ENCODE assay signal across 12 cellular contexts in genomic region chr7:131190146-131190545, GRCh38.
DNase-seq lines count a peak whose midpoint lies in the region; ATAC-seq and TF ChIP-seq lines count a peak whose summit lies in the region.
"Had no signal": no experiment of that assay in that cellular context is flagged by ENCODE, and none has a peak within 500 bp of the region (broad histone marks: within the 10 kb centered on the region; RNA-seq: fewer than 3 reads in every experiment).

No MANE protein-coding gene starts in this region.

- H4K8ac ChIP-seq in H9 (replicated peaks; ENCODE audit: insufficient read length, low read depth, low read length): no peak overlapping the region

- peak overlapping the region; percentile 43 to 100 (median 97); a peak in 6 of 7 replicates for H3K27ac Mint-ChIP-seq in H9

- no peak overlapping the region for H3K9ac ChIP-seq in H9 (ENCODE audit: extremely low read depth, insufficient read length, low read length)
- H3K9ac ChIP-seq: BLaER1 treated with 17β-estradiol and CSF1 and Interleukin-3, amounts not matched to agents 10 nM and 100 nM had no signal

- H3K4me3 ChIP-seq in A673 (ENCODE audit: low read depth, low read length, poor library complexity, severe bottlenecking) (no peak overlapping the region), adrenal gland (peak overlapping the region in 1 of 4 donors; percentile 13)
- H3K4me3 ChIP-seq: BLaER1 treated with 17β-estradiol and CSF1 and Interleukin-3, amounts not matched to agents 10 nM and 100 nM; upper lobe of right lung had no signal

- no peak overlapping the region for H3K27ac ChIP-seq in A673 (ENCODE audit: low read depth, low read length, poor library complexity, severe bottlenecking)
- H3K27ac ChIP-seq in H9 (ENCODE audit: insufficient read length, low read depth, low read length): peak overlapping the region; percentile 69
- peak overlapping the region; percentile 37 to 92 (median 84) for H3K27ac ChIP-seq in adrenal gland
- H3K27ac ChIP-seq: upper lobe of right lung, WERI-Rb-1 had no signal

- no peaks in the 10 kb centered on the region for H3K79me2 ChIP-seq in H9 (ENCODE audit: insufficient read depth, low read length)

- peak overlapping the region in 1 of 2 experiments; percentile 66; a peak in 1 of 5 replicates for H3K4me3 Mint-ChIP-seq in H9

- H2BK12ac ChIP-seq in H9 (ENCODE audit: insufficient read length, low read depth, low read length): no peak overlapping the region

- no peak overlapping the region for H3K14ac ChIP-seq in H9 (ENCODE audit: insufficient read depth, low read length)

- CTCF ChIA-PET in A673 (lab: Charles Lee): interaction anchor here (0.7 kb wide), 1 partner anchor 123 kb away, joined by 3 read pairs; no protein-coding TSS in a partner anchor

- no peaks in the 10 kb centered on the region for H3K27me3 ChIP-seq in A673 (replicated peaks; ENCODE audit: insufficient read depth, low read depth, low read length, poor library complexity)
- H3K27me3 ChIP-seq in H9 (ENCODE audit: insufficient read depth, low read length): no peaks in the 10 kb centered on the region
- H3K27me3 ChIP-seq in adrenal gland: no peaks in the 10 kb centered on the region
- H3K27me3 ChIP-seq: upper lobe of right lung had no signal

- no peak overlapping the region for H2AK5ac ChIP-seq in H9 (ENCODE audit: insufficient read length, low read length)

- POLR2A ChIA-PET in A673 (lab: Charles Lee; ENCODE audit: low non-redundant PET): interaction anchor here (0.6 kb wide), 1 partner anchor 27 kb away, joined by 3 read pairs; no protein-coding TSS in a partner anchor

- no peaks in the 10 kb centered on the region for H3K79me1 ChIP-seq in H9 (ENCODE audit: insufficient read depth, low read depth, low read length, poor library complexity, severe bottlenecking)

- no peak overlapping the region for H3K4me2 ChIP-seq in H9 (ENCODE audit: insufficient read depth, insufficient read length, low read length)

- no peak for TF ChIP-seq POLR2A in adrenal gland (IDR thresholded peaks at IDR 0.05)

- H3K9me3 ChIP-seq in A673 (ENCODE audit: low read depth, low read length, poor library complexity, severe bottlenecking) (no peaks in the 10 kb centered on the region), H9 (ENCODE audit: control insufficient read depth, low read depth, low read length) (no peaks in the 10 kb centered on the region), adrenal gland (replicated peaks in 1 of 3) (no peaks in the 10 kb centered on the region)
- H3K9me3 ChIP-seq: BLaER1 treated with 17β-estradiol and CSF1 and Interleukin-3, amounts not matched to agents 10 nM and 100 nM; upper lobe of right lung had no signal

- no peak overlapping the region for H2BK20ac ChIP-seq in H9 (ENCODE audit: low read depth, low read length, poor library complexity, severe bottlenecking)

- H3K23me2 ChIP-seq in H9 (ENCODE audit: insufficient read length, low read depth, low read length, poor library complexity, severe bottlenecking): no peaks in the 10 kb centered on the region

- no peaks in the 10 kb centered on the region; a peak in 1 of 5 replicates for H3K9me3 Mint-ChIP-seq in H9

- no peaks in the 10 kb centered on the region for H4K20me1 ChIP-seq in H9 (ENCODE audit: control insufficient read depth, insufficient read depth, insufficient read length)

- H3K4ac ChIP-seq in H9 (ENCODE audit: low read depth, low read length): no peak overlapping the region

- H2BK120ac ChIP-seq in H9 (ENCODE audit: low read depth, low read length, poor library complexity, severe bottlenecking): no peak overlapping the region

- H2BK15ac ChIP-seq in H9 (ENCODE audit: low read depth, low read length): no peak overlapping the region

- H3K18ac ChIP-seq in H9 (ENCODE audit: insufficient read length, low read depth, low read length): no peak overlapping the region

- no TSS peak for BruUV-seq in A673 (replicated peaks; lab: Mats Ljungman, UMichigan)

- H2AFZ ChIP-seq in H9 (ENCODE audit: low read length): no peak overlapping the region

- intact Hi-C loops in A673 (cut with micrococcal nuclease; ENCODE audit: unreplicated experiment) (no loop called here), adrenal gland (cut with DNase I) (no loop called here), left cardiac atrium (cut with DNase I) (no loop called here)

- peaks cover 41% of the 10 kb centered on the region in 2 experiments for H3K4me1 Mint-ChIP-seq in H9

- no peak overlapping the region for H4K91ac ChIP-seq in H9 (ENCODE audit: insufficient read length, low read depth, low read length)

- no peak overlapping the region for H3K56ac ChIP-seq in H9 (ENCODE audit: insufficient read length, low read depth, low read length)

- no peak for TF ChIP-seq CTCF in A673 (conservative IDR thresholded peaks at IDR 0.05; ENCODE audit: low read depth, low read length)
- TF ChIP-seq CTCF in H9 (conservative IDR thresholded peaks at IDR 0.05): no peak
- no peak for TF ChIP-seq CTCF in adrenal gland (IDR thresholded peaks at IDR 0.05)

- peak; percentile 25 for DNase-seq in A673 (ENCODE audit: low spot score)
- peak; percentile 87 for DNase-seq in H9
- DNase-seq in adrenal gland: peak; percentile 32 to 83 (median 69)
- peak; percentile 71 for DNase-seq in inferior parietal cortex (ENCODE audit: extremely low spot score)
- no peak for DNase-seq in NOMO-1 (lab: John Stamatoyannopoulos, UW; ENCODE audit: unreplicated experiment in 2 of 2)
- DNase-seq in occipital lobe (lab: John Stamatoyannopoulos, UW): no peak
- DNase-seq in left cardiac atrium: no peak
- DNase-seq: Karpas-422, upper lobe of right lung, WERI-Rb-1 had no signal

- H2BK5ac ChIP-seq in H9 (ENCODE audit: insufficient read length, low read length): no peak overlapping the region

- WGBS in H9 (ENCODE audit: extremely low coverage, insufficient read length, low lambda C conversion rate): no CpG with 5 or more reads among the region's 2 CpGs
- 3 to 17% (median 10%) methylated on average over 2 of the region's 2 CpGs for WGBS in adrenal gland, 4 donors

- no peaks in the 10 kb centered on the region; the same call in 1 of the 2 replicates for H3K27me3 Mint-ChIP-seq in H9 (ENCODE audit: low read depth)

- H3T11ph ChIP-seq in H9 (ENCODE audit: low read length): no peak overlapping the region

- no peaks in the 10 kb centered on the region for H3K36me3 ChIP-seq in A673 (ENCODE audit: insufficient read depth, low read length, poor library complexity, severe bottlenecking)
- no peaks in the 10 kb centered on the region for H3K36me3 ChIP-seq in adrenal gland (replicated peaks in 1 of 2)
- H3K36me3 ChIP-seq: BLaER1 treated with 17β-estradiol and CSF1 and Interleukin-3, amounts not matched to agents 10 nM and 100 nM; upper lobe of right lung; WERI-Rb-1 had no signal

- ATAC-seq in HG03280 (IDR thresholded peaks at IDR 0.05; ENCODE audit: unreplicated experiment) (no peak), left cardiac atrium (no peak)
- ATAC-seq: upper lobe of right lung had no signal

- H4K5ac ChIP-seq in H9 (ENCODE audit: insufficient read length, low read depth, low read length): no peak overlapping the region

- H3K4me1 ChIP-seq in A673 (ENCODE audit: insufficient read depth, low read length, poor library complexity, severe bottlenecking) (no peaks in the 10 kb centered on the region), H9 (ENCODE audit: insufficient read depth, low read length) (peaks cover 6% of the 10 kb centered on the region), adrenal gland (replicated peaks in 1 of 2) (peaks cover 25 to 46% of the 10 kb centered on the region in 2 donors)

- no peak overlapping the region for H3K23ac ChIP-seq in H9 (ENCODE audit: insufficient read length, low read depth, low read length)

- peaks cover 0 to 7% (median 0%) of the 10 kb centered on the region in 3 experiments; a peak in 1 of 7 replicates for H3K36me3 Mint-ChIP-seq in H9 (ENCODE audit: insufficient read depth in 1 of 3, low read depth in 3 of 3)

Comparison
In these comparisons a context has a peak if more than half of its experiments do, and no peak if none do; other contexts are left out.
1. DNase-seq: peak in A673 (single experiment), H9 (single experiment), adrenal gland (7 of 7) and inferior parietal cortex (single experiment); none in NOMO-1 (0 of 2), occipital lobe (single experiment) and left cardiac atrium (single experiment).